In the genomic region with DNA sequence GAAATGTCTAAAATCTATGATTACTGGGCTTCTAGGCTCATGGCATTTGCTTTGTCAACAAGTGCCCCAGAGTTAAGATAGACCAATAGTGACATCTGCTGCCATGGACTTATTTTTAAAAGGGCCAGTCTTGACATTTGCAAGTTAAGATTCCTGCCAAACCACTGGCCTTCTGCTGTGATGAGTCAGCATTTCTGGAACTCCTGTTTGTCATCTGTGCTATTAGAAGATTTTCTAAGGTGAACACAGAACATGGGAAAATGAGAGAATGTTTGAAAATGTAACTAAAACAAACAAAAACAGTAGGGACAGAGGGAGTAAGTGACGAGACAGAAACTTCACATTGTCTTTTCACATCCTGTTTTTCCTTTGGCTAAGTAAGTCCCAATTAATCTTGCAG, we compare ENCODE assay signal across 10 cellular contexts.
A peak's percentile ranks its signal among the peaks of the same experiment; 100 is the strongest.
DNase-seq lines count a peak whose midpoint lies in the region; ATAC-seq, FAIRE-seq and TF ChIP-seq lines count a peak whose summit lies in the region.
"Had no signal": no experiment of that assay in that cellular context is flagged by ENCODE, and none has a peak within 500 bp of the region (broad histone marks: within the 10 kb centered on the region; RNA-seq: fewer than 3 reads in every experiment).

No MANE protein-coding gene starts in this region.

- WGBS in GM12878 (ENCODE audit: insufficient coverage, insufficient replicate concordance, low lambda C conversion rate, missing lambda C conversion rate), result 0% methylated on average over 1 of the region's 1 CpG
- WGBS in testis, 2 donors, result 27 to 35% methylated on average over 1 of the region's 1 CpG

- DNase-seq in NCI-H2227 (lab: John Stamatoyannopoulos, UW; ENCODE audit: unreplicated experiment), result peak; percentile 18
- no peak for DNase-seq in NCI-H2227 treated with DMSO at 0.1 percent for 48 hours (lab: John Stamatoyannopoulos, UW)
- DNase-seq in GM12878 (ENCODE audit: low read depth, low spot score), result peak; percentile 11
- DNase-seq in inferior parietal cortex (ENCODE audit: extremely low spot score), result peak; percentile 25
- DNase-seq in testis, result peak; percentile 32
- DNase-seq in stimulated activated CD4-positive, alpha-beta T cell treated with anti-CD3 and anti-CD28 coated beads, Interleukin-12 subunit alpha, Interleukin-12 subunit beta, amount 100 ng/mL, for 4 hours, result no peak
- DNase-seq: stimulated activated naive B cell treated with anti-CD40 and anti-IgM and Interleukin-4, amounts not matched to agents 10 μg/mL and 1 μg/mL and 100 μg/mL, for 72 hours had no signal

- RAD21 ChIA-PET in GM12878 (lab: Charles Lee; ENCODE audit: unreplicated experiment), result interaction anchor here (1.1 kb wide), 1 partner anchor 253 kb away, joined by 3 read pairs; no protein-coding TSS in a partner anchor

- SMC1A ChIA-PET in GM12878 (lab: Charles Lee; ENCODE audit: uncharacterized antibody, unreplicated experiment), result interaction anchor here (0.7 to 2.3 kb wide), 6 partner anchors 60 to 364 kb away, joined by 3 to 11 read pairs (median 4); no protein-coding TSS in a partner anchor

- H3K4me2 ChIP-seq in GM12878 (ENCODE audit: control insufficient read depth, insufficient read depth), result peak overlapping the region; percentile 25; the same call in 1 of the 2 replicates

- peak in 1 of 3 experiments; percentile 37; a peak in 2 of 6 replicates for TF ChIP-seq CTCF in GM12878 (IDR thresholded peaks at IDR 0.05 in 2 of 3, conservative IDR thresholded peaks at IDR 0.05 in 1 of 3; ENCODE audit: control insufficient read depth in 2 of 3, extremely low read depth in 1 of 3, insufficient read depth in 1 of 3, low read depth in 3 of 3, low read length in 3 of 3)
- no peak for TF ChIP-seq CTCF in testis (IDR thresholded peaks at IDR 0.05)

- CTCF ChIA-PET in GM12878 (lab: Yijun Ruan, JAX), result interaction anchor here (1.5 kb wide), 1 partner anchor 204 kb away, joined by 4 read pairs; no protein-coding TSS in a partner anchor

- TF ChIP-seq RAD21 in Ishikawa (IDR thresholded peaks at IDR 0.05; ENCODE audit: low read depth) (peak; percentile 64), GM12878 (IDR thresholded peaks at IDR 0.05; ENCODE audit: insufficient read depth, low read depth, low read length) (peak; percentile 42; the same call in 1 of the 2 replicates)

- no TSS peak for BruUV-seq in GM12878 (replicated peaks; lab: Mats Ljungman, UMichigan)

- peak overlapping the region; percentile 58 for H2AFZ ChIP-seq in GM12878 (ENCODE audit: control insufficient read depth, low read depth, low read length)

- no peaks in the 10 kb centered on the region for H3K9me3 ChIP-seq in GM12878 (replicated peaks; ENCODE audit: control insufficient read depth, insufficient read depth, low read length)
- H3K9me3 ChIP-seq in testis, result no peaks in the 10 kb centered on the region

- no peaks in the 10 kb centered on the region for H3K4me1 ChIP-seq in GM12878 (ENCODE audit: control insufficient read depth, insufficient read depth, low read length)
- H3K4me1 ChIP-seq in testis, result peaks cover 8% of the 10 kb centered on the region

- H3K4me3 ChIP-seq in GM12878, result no peak overlapping the region
- H3K4me3 ChIP-seq in testis, result no peak overlapping the region
- H3K4me3 ChIP-seq: BLaER1 treated with 17β-estradiol and CSF1 and Interleukin-3, amounts not matched to agents 10 nM and 100 nM had no signal

- POLR2A ChIA-PET in GM12878 (lab: Charles Lee), result no interaction called here

- no peak overlapping the region for H3K9ac ChIP-seq in GM12878 (ENCODE audit: control insufficient read depth, insufficient read depth, low read length)
- H3K9ac ChIP-seq: BLaER1 treated with 17β-estradiol and CSF1 and Interleukin-3, amounts not matched to agents 10 nM and 100 nM had no signal

- intact Hi-C loops in GM12878 (cut with micrococcal nuclease; ENCODE audit: unreplicated experiment), result loop anchor here (1.0 to 5.0 kb wide), 2 partner anchors 204 to 250 kb away; no protein-coding TSS in a partner anchor
- intact Hi-C loops in testis (cut with DNase I; ENCODE audit: low total_unique reads), result no loop called here

- no peak overlapping the region for H3K27ac ChIP-seq in GM12878 (ENCODE audit: control insufficient read depth, insufficient read depth)
- H3K27ac ChIP-seq in testis, result peak overlapping the region in 1 of 2 donors; percentile 7

- FAIRE-seq in GM12878 (lab: Jason Lieb, UNC), result no peak

- TF ChIP-seq POLR2A in GM12878 (IDR thresholded peaks at IDR 0.05; ENCODE audit: low read depth, low read length), result no peak
- TF ChIP-seq POLR2A in testis (IDR thresholded peaks at IDR 0.05), result no peak

- no peaks in the 10 kb centered on the region for H4K20me1 ChIP-seq in GM12878 (ENCODE audit: control insufficient read depth, insufficient read depth)
- H4K20me1 ChIP-seq: BLaER1 treated with 17β-estradiol and CSF1 and Interleukin-3, amounts not matched to agents 10 nM and 100 nM had no signal

- H3K79me2 ChIP-seq in GM12878 (ENCODE audit: control insufficient read depth, insufficient read depth, low read length), result no peaks in the 10 kb centered on the region

- in situ Hi-C loops in GM12878 (cut with MboI), result no loop called here

- TF ChIP-seq EP300 in Ishikawa (IDR thresholded peaks at IDR 0.05; ENCODE audit: borderline replicate concordance) (no peak), GM12878 (IDR thresholded peaks at IDR 0.05; ENCODE audit: borderline replicate concordance in 1 of 2, control insufficient read depth in 1 of 2, low read depth in 2 of 2, low read length in 2 of 2) (no peak)

- no peaks in the 10 kb centered on the region for H3K36me3 ChIP-seq in GM12878 (ENCODE audit: control insufficient read depth in 2 of 2, insufficient read depth in 2 of 2, low read length in 1 of 2)
- no peaks in the 10 kb centered on the region for H3K36me3 ChIP-seq in testis (ENCODE audit: low read depth, missing control alignments)
- H3K36me3 ChIP-seq: BLaER1 treated with 17β-estradiol and CSF1 and Interleukin-3, amounts not matched to agents 10 nM and 100 nM had no signal

- H3K27me3 ChIP-seq in GM12878 (replicated peaks in 1 of 2; ENCODE audit: control insufficient read depth in 2 of 2, insufficient read depth in 2 of 2, low read length in 1 of 2) (no peaks in the 10 kb centered on the region), testis (no peaks in the 10 kb centered on the region)
- H3K27me3 ChIP-seq: BLaER1 treated with 17β-estradiol and CSF1 and Interleukin-3, amounts not matched to agents 10 nM and 100 nM had no signal

- ATAC-seq in GM21447 (IDR thresholded peaks at IDR 0.05; ENCODE audit: unreplicated experiment) (peak; percentile 93), GM12878 (peak; percentile 95)

TF ChIP-seq in Ishikawa, 13 proteins besides CTCF, POLR2A, EP300 and RAD21 (continues in another document):
- TF ChIP-seq, protein P1, sequence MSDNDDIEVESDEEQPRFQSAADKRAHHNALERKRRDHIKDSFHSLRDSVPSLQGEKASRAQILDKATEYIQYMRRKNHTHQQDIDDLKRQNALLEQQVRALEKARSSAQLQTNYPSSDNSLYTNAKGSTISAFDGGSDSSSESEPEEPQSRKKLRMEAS (IDR thresholded peaks at IDR 0.05), result no peak

TF ChIP-seq in GM12878, 131 proteins besides CTCF, POLR2A, EP300 and RAD21 (continues in another document):
- TF ChIP-seq DPF2 (IDR thresholded peaks at IDR 0.05) (0 out of 2 replicates have a peak, but pooled peaks have one; percentile 43), SPI1 (IDR thresholded peaks at IDR 0.05; ENCODE audit: borderline replicate concordance, insufficient read depth, low read depth, low read length) (peak; percentile 26; the same call in 1 of the 2 replicates), NFXL1 (IDR thresholded peaks at IDR 0.05; ENCODE audit: borderline replicate concordance) (no peak), IKZF2 (IDR thresholded peaks at IDR 0.05) (peak; percentile 52 to 69), BACH1 (IDR thresholded peaks at IDR 0.05; ENCODE audit: borderline replicate concordance) (peak; percentile 93), GABPA (IDR thresholded peaks at IDR 0.05; ENCODE audit: low read depth) (no peak), ZZZ3 (IDR thresholded peaks at IDR 0.05; ENCODE audit: control insufficient read depth, insufficient read length, low read depth) (no peak), IKZF1 (conservative IDR thresholded peaks at IDR 0.05) (peak; percentile 31; the same call in 1 of the 2 replicates), MTA2 (IDR thresholded peaks at IDR 0.05; ENCODE audit: low read depth) (0 out of 2 replicates have a peak, but pooled peaks have one; percentile 22)
- TF ChIP-seq, protein P2, sequence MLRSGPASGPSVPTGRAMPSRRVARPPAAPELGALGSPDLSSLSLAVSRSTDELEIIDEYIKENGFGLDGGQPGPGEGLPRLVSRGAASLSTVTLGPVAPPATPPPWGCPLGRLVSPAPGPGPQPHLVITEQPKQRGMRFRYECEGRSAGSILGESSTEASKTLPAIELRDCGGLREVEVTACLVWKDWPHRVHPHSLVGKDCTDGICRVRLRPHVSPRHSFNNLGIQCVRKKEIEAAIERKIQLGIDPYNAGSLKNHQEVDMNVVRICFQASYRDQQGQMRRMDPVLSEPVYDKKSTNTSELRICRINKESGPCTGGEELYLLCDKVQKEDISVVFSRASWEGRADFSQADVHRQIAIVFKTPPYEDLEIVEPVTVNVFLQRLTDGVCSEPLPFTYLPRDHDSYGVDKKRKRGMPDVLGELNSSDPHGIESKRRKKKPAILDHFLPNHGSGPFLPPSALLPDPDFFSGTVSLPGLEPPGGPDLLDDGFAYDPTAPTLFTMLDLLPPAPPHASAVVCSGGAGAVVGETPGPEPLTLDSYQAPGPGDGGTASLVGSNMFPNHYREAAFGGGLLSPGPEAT (IDR thresholded peaks at IDR 0.05; ENCODE audit: low read depth), result 0 out of 2 replicates have a peak, but pooled peaks have one; percentile 33

Comparison
In these comparisons a context has a peak if more than half of its experiments do, and no peak if none do; other contexts are left out.
1. DNase-seq: peak in NCI-H2227 (single experiment), GM12878 (single experiment), inferior parietal cortex (single experiment) and testis (single experiment); none in NCI-H2227 treated with DMSO at 0.1 percent for 48 hours (single experiment) and stimulated activated CD4-positive, alpha-beta T cell treated with anti-CD3 and anti-CD28 coated beads, Interleukin-12 subunit alpha, Interleukin-12 subunit beta, amount 100 ng/mL, for 4 hours (single experiment).